Comparison of ENCODE assay signal across 8 cellular contexts in genomic region chr1:201999625-202000238, GRCh38. TPM values are rescaled to one million over a fixed set of nuclear protein-coding genes. Genes with fewer than 3 reads are reported as not detected.
DNase-seq lines count a peak whose midpoint lies in the region; ATAC-seq, FAIRE-seq and TF ChIP-seq lines count a peak whose summit lies in the region.

No MANE protein-coding gene starts in this region.

- no peak for TF ChIP-seq EP300 in H1 (IDR thresholded peaks at IDR 0.05; ENCODE audit: borderline replicate concordance in 1 of 2, low read depth in 2 of 2, low read length in 2 of 2)

- H3K23ac ChIP-seq in H1 (ENCODE audit: insufficient read length), result no peak overlapping the region

- no peak overlapping the region for H3K4me3 ChIP-seq in H1 (ENCODE audit: extremely low read depth in 1 of 4, insufficient read depth in 2 of 4, low read depth in 3 of 4, low read length in 4 of 4)

- H2BK120ac ChIP-seq in H1 (replicated peaks; ENCODE audit: low read depth, low read length), result no peak overlapping the region

- no peaks in the 10 kb centered on the region for H3K23me2 ChIP-seq in H1 (ENCODE audit: low read depth, low read length)

- no peak overlapping the region for H3K9ac ChIP-seq in H1 (replicated peaks in 1 of 4; ENCODE audit: extremely low read depth in 1 of 4, low read depth in 3 of 4, low read length in 3 of 4)

- peak; percentile 96 for FAIRE-seq in H1 (lab: Jason Lieb, UNC)

- H4K91ac ChIP-seq in H1 (replicated peaks; ENCODE audit: insufficient read length, low read length), result no peak overlapping the region

- no peak overlapping the region for H2AFZ ChIP-seq in H1 (ENCODE audit: low read length)

- H3K56ac ChIP-seq in H1 (replicated peaks; ENCODE audit: insufficient read length, low read depth, low read length), result no peak overlapping the region

- peak in 1 of 2 experiments; percentile 60; a peak in 2 of 3 replicates for TF ChIP-seq POLR2A in H1 (IDR thresholded peaks at IDR 0.05; ENCODE audit: control extremely low read depth in 1 of 2, low read depth in 2 of 2, low read length in 2 of 2)

- CTCF ChIA-PET in H1 (lab: Charles Lee; ENCODE audit: partially characterized antibody), result interaction anchor here (0.6 to 27.9 kb wide), 66 partner anchors 10 to 995 kb away, joined by 3 to 1014 read pairs (median 4); partner anchors contain the start of genes ELF3, GPR37L1, IPO9 and LMOD1

- peaks cover 7 to 67% (median 44%) of the 10 kb centered on the region in 4 experiments for H3K36me3 ChIP-seq in H1 (ENCODE audit: control insufficient read depth in 2 of 4, insufficient read depth in 4 of 4, low read length in 3 of 4)

- no peak overlapping the region for H2BK15ac ChIP-seq in H1 (ENCODE audit: low read length)

- H3K4me1 ChIP-seq in H1 (replicated peaks in 1 of 4; ENCODE audit: control insufficient read depth in 3 of 4, insufficient read depth in 4 of 4, low read length in 3 of 4), result no peaks in the 10 kb centered on the region

- H2BK20ac ChIP-seq in H1 (ENCODE audit: low read length), result no peak overlapping the region

- H3K9me3 ChIP-seq in H1 (ENCODE audit: insufficient read depth in 2 of 2, low read depth in 1 of 2, low read length in 1 of 2), result no peaks in the 10 kb centered on the region

- H2BK5ac ChIP-seq in H1 (ENCODE audit: low read depth, low read length), result no peak overlapping the region

- intact Hi-C loops in Right ventricle myocardium inferior (cut with DNase I) (no loop called here), cardiac septum (cut with DNase I) (no loop called here)

- H3K27ac ChIP-seq in H1 (ENCODE audit: low read depth, low read length), result no peak overlapping the region

- H3K14ac ChIP-seq in H1 (ENCODE audit: insufficient read length), result no peak overlapping the region

- POLR2A ChIA-PET in H1 (lab: Charles Lee; ENCODE audit: partially characterized antibody), result interaction anchor here (0.6 to 3.7 kb wide), 19 partner anchors 8 to 132 kb away, joined by 3 to 24 read pairs (median 3); partner anchors contain the start of genes ELF3, GPR37L1 and RNPEP

- no peak overlapping the region for H3K4ac ChIP-seq in H1 (replicated peaks; ENCODE audit: insufficient read length, low read depth, low read length)

- WGBS in H1 (ENCODE audit: extremely low coverage in 1 of 2, insufficient coverage in 1 of 2, insufficient read length in 1 of 2, insufficient replicate concordance in 2 of 2, low coverage in 1 of 2, low lambda C conversion rate in 2 of 2, missing lambda C conversion rate in 1 of 2), 2 experiments, result 77% methylated on average over 16 of the region's 16 CpGs; no CpG with 5 or more reads in 1 of the 2 experiments

- TF ChIP-seq RAD21 in H1 (IDR thresholded peaks at IDR 0.05 in 1 of 2, conservative IDR thresholded peaks at IDR 0.05 in 1 of 2; ENCODE audit: low read depth in 2 of 2, low read length in 2 of 2), result peak; percentile 79 to 83

- no peak overlapping the region for H3K18ac ChIP-seq in H1 (ENCODE audit: extremely low read depth, low read length)

- 0 out of 2 replicates have a peak, but pooled peaks cover 2% of the 10 kb centered on the region for H3K79me1 ChIP-seq in H1 (ENCODE audit: low read depth, low read length)

- peak; percentile 52 for ATAC-seq in Right ventricle myocardium inferior
- ATAC-seq in GM18498 (IDR thresholded peaks at IDR 0.05; ENCODE audit: unreplicated experiment), result no peak
- no peak for ATAC-seq in HG03432 (IDR thresholded peaks at IDR 0.05; ENCODE audit: unreplicated experiment)

- no peaks in the 10 kb centered on the region for H3K27me3 ChIP-seq in H1 (replicated peaks in 1 of 4; ENCODE audit: control insufficient read depth in 3 of 4, extremely low read depth in 1 of 4, insufficient read depth in 3 of 4, low read length in 3 of 4)

- no peak overlapping the region for H2AK5ac ChIP-seq in H1 (ENCODE audit: low read depth, low read length)

- H4K5ac ChIP-seq in H1 (ENCODE audit: insufficient read length, low read depth, low read length), result no peak overlapping the region

- no peak overlapping the region for H2BK12ac ChIP-seq in H1 (ENCODE audit: low read depth, low read length)

- H3K4me2 ChIP-seq in H1 (ENCODE audit: insufficient read depth in 1 of 2, low read depth in 2 of 2, low read length in 2 of 2), result no peak overlapping the region

- peaks cover 0 to 3% of the 10 kb centered on the region in 2 experiments for H4K20me1 ChIP-seq in H1 (replicated peaks in 1 of 2; ENCODE audit: control insufficient read depth in 1 of 2, insufficient read depth in 2 of 2, low read length in 2 of 2)

- TF ChIP-seq CTCF in H1 (IDR thresholded peaks at IDR 0.05; ENCODE audit: control extremely low read depth in 1 of 3, insufficient read depth in 1 of 3, low read depth in 1 of 3, low read length in 3 of 3), result peak; percentile 49 to 93 (median 91)

- DNase-seq in Right ventricle myocardium inferior (ENCODE audit: missing footprints) (no peak), cardiac septum (ENCODE audit: low spot score) (no peak), NCI-H128 (lab: John Stamatoyannopoulos, UW; ENCODE audit: unreplicated experiment) (peak; percentile 59), SKM-1 (lab: John Stamatoyannopoulos, UW; ENCODE audit: unreplicated experiment) (peak; percentile 76), H1 (ENCODE audit: low read depth in 1 of 2, low spot score in 2 of 2) (no peak), myocyte (ENCODE audit: low read depth) (peak; percentile 49)

- no peak overlapping the region for H4K8ac ChIP-seq in H1 (ENCODE audit: extremely low read depth, insufficient read depth, low read length)

- no peaks in the 10 kb centered on the region for H3K79me2 ChIP-seq in H1 (ENCODE audit: control insufficient read depth in 1 of 2, insufficient read depth in 2 of 2, low read length in 2 of 2)

TF ChIP-seq in H1, 55 proteins besides CTCF, POLR2A, EP300 and RAD21 (continues in another document):
- 0 out of 2 replicates have a peak, but pooled peaks have one; percentile 23 for TF ChIP-seq CREB1 (IDR thresholded peaks at IDR 0.05)
- 0 out of 4 replicates have a peak, but pooled peaks of 1 of the 2 experiments have one; percentile 46 for TF ChIP-seq SIN3A (conservative IDR thresholded peaks at IDR 0.05 in 1 of 2, IDR thresholded peaks at IDR 0.05 in 1 of 2; ENCODE audit: low read depth in 1 of 2, low read length in 2 of 2)
- no peak for TF ChIP-seq TAF1 (IDR thresholded peaks at IDR 0.05; ENCODE audit: low read depth, low read length)
- TF ChIP-seq RNF2 (IDR thresholded peaks at IDR 0.05; ENCODE audit: borderline replicate concordance, low read depth, low read length, missing control alignments, poor library complexity, severe bottlenecking), result no peak
- TF ChIP-seq CHD1 (IDR thresholded peaks at IDR 0.05; ENCODE audit: low read depth, low read length), result no peak
- no peak for TF ChIP-seq TCF12 (IDR thresholded peaks at IDR 0.05; ENCODE audit: low read depth, low read length)

RNA-seq across cellular contexts. Expression of gene ELF3, which starts 10.7 kb away (rescaled TPM):
- 0.54 TPM for total RNA-seq in Right ventricle myocardium inferior
- total RNA-seq in cardiac septum, result 2.0 TPM
- 15.6 and 17.3 TPM in 2 replicates for total RNA-seq in H1 (2021; fragmentation: NEBNext Ultra II Directional; extraction: Animal tissue kit (Norgen Biotek cat#: 25700))
- 25.0 and 32.0 TPM in 2 replicates for polyA plus RNA-seq in H1 (2011; rRNA removed)
- 28.5 TPM for polyA plus RNA-seq in H1 (2011; cell fraction: cytosol; rRNA removed)
- polyA plus RNA-seq in H1 (2011; cell fraction: nucleus; rRNA removed), result 67.2 TPM
- 19.0 to 24.5 TPM (median 23.7 TPM) in 4 replicates for polyA plus RNA-seq in H1 (2012, experiment 1 of 2)
- polyA plus RNA-seq in H1 (2012, experiment 2 of 2), result 23.1 TPM
- 3.6 TPM for polyA plus RNA-seq in H1 (2013, experiment 1 of 2)
- 3.4 TPM for polyA plus RNA-seq in H1 (2013, experiment 2 of 2)
- 34.1 and 39.4 TPM in 2 replicates for polyA minus RNA-seq in H1 (2011; rRNA and poly(A)+ RNA removed)
- polyA minus RNA-seq in H1 (2011; cell fraction: cytosol; rRNA and poly(A)+ RNA removed), result 26.3 TPM
- 37.4 TPM for polyA minus RNA-seq in H1 (2011; cell fraction: nucleus; rRNA and poly(A)+ RNA removed)
- 0.68 TPM in 1 of 2 replicates, not detected in the other for total RNA-seq in myocyte
- polyA plus RNA-seq in myocyte (2012), result 0.03 TPM

RNA-seq across cellular contexts. Expression of gene RNPEP, which starts 17.3 kb away (rescaled TPM):
- total RNA-seq in Right ventricle myocardium inferior (18.7 TPM), cardiac septum (17.4 TPM), myocyte (28.1 and 33.1 TPM in 2 replicates)
- total RNA-seq in H1 (2021; fragmentation: NEBNext Ultra II Directional; extraction: Animal tissue kit (Norgen Biotek cat#: 25700)), result 45.2 and 51.1 TPM in 2 replicates
- polyA plus RNA-seq in H1 (2011; rRNA removed), result 34.1 and 47.0 TPM in 2 replicates
- polyA plus RNA-seq in H1 (2011; cell fraction: cytosol; rRNA removed), result 35.4 TPM
- polyA plus RNA-seq in H1 (2011; cell fraction: nucleus; rRNA removed), result 55.7 TPM
- 45.9 to 70.9 TPM (median 49.9 TPM) in 4 replicates for polyA plus RNA-seq in H1 (2012, experiment 1 of 2)
- 63.1 TPM for polyA plus RNA-seq in H1 (2012, experiment 2 of 2)
- 32.3 TPM for polyA plus RNA-seq in H1 (2013, experiment 1 of 2)
- 33.6 TPM for polyA plus RNA-seq in H1 (2013, experiment 2 of 2)
- 40.7 and 45.9 TPM in 2 replicates for polyA minus RNA-seq in H1 (2011; rRNA and poly(A)+ RNA removed)
- 23.0 TPM for polyA minus RNA-seq in H1 (2011; cell fraction: cytosol; rRNA and poly(A)+ RNA removed)
- polyA minus RNA-seq in H1 (2011; cell fraction: nucleus; rRNA and poly(A)+ RNA removed), result 17.4 TPM
- polyA plus RNA-seq in myocyte (2012), result 35.1 TPM

RNA-seq across cellular contexts. Expression of gene TIMM17A, which starts 44.4 kb away (rescaled TPM):
- 83.6 TPM for total RNA-seq in Right ventricle myocardium inferior
- 79.1 TPM for total RNA-seq in cardiac septum
- 54.3 and 57.1 TPM in 2 replicates for total RNA-seq in H1 (2021; fragmentation: NEBNext Ultra II Directional; extraction: Animal tissue kit (Norgen Biotek cat#: 25700))
- 15.9 and 30.3 TPM in 2 replicates for polyA plus RNA-seq in H1 (2011; rRNA removed)
- polyA plus RNA-seq in H1 (2011; cell fraction: cytosol; rRNA removed), result 35.4 TPM
- polyA plus RNA-seq in H1 (2011; cell fraction: nucleus; rRNA removed), result 14.3 TPM
- 37.6 to 47.3 TPM (median 42.5 TPM) in 4 replicates for polyA plus RNA-seq in H1 (2012, experiment 1 of 2)
- 7.9 TPM for polyA plus RNA-seq in H1 (2012, experiment 2 of 2)
- 30.7 TPM for polyA plus RNA-seq in H1 (2013, experiment 1 of 2)
- polyA plus RNA-seq in H1 (2013, experiment 2 of 2), result 32.7 TPM
- 19.5 and 29.5 TPM in 2 replicates for polyA minus RNA-seq in H1 (2011; rRNA and poly(A)+ RNA removed)
- polyA minus RNA-seq in H1 (2011; cell fraction: cytosol; rRNA and poly(A)+ RNA removed), result 11.4 TPM
- 17.0 TPM for polyA minus RNA-seq in H1 (2011; cell fraction: nucleus; rRNA and poly(A)+ RNA removed)
- 38.9 and 59.4 TPM in 2 replicates for total RNA-seq in myocyte
- 60.9 TPM for polyA plus RNA-seq in myocyte (2012)

RNA-seq across cellular contexts. Expression of gene LMOD1, which starts 53.4 kb away (rescaled TPM):
- total RNA-seq in Right ventricle myocardium inferior, result 10.8 TPM
- 9.6 TPM for total RNA-seq in cardiac septum
- 0.82 and 1.4 TPM in 2 replicates for total RNA-seq in H1 (2021; fragmentation: NEBNext Ultra II Directional; extraction: Animal tissue kit (Norgen Biotek cat#: 25700))
- 0.77 and 1.3 TPM in 2 replicates for polyA plus RNA-seq in H1 (2011; rRNA removed)
- 1.4 TPM for polyA plus RNA-seq in H1 (2011; cell fraction: cytosol; rRNA removed)
- 2.4 TPM for polyA plus RNA-seq in H1 (2011; cell fraction: nucleus; rRNA removed)
- polyA plus RNA-seq in H1 (2012, experiment 1 of 2), result 1.6 to 1.8 TPM (median 1.6 TPM) in 4 replicates
- 0.73 TPM for polyA plus RNA-seq in H1 (2012, experiment 2 of 2)
- 0.77 TPM for polyA plus RNA-seq in H1 (2013, experiment 1 of 2)
- polyA plus RNA-seq in H1 (2013, experiment 2 of 2), result 0.61 TPM
- 2.2 and 3.1 TPM in 2 replicates for polyA minus RNA-seq in H1 (2011; rRNA and poly(A)+ RNA removed)
- polyA minus RNA-seq in H1 (2011; cell fraction: cytosol; rRNA and poly(A)+ RNA removed), result 0.73 TPM
- 2.1 TPM for polyA minus RNA-seq in H1 (2011; cell fraction: nucleus; rRNA and poly(A)+ RNA removed)
- 3.2 and 6.0 TPM in 2 replicates for total RNA-seq in myocyte
- polyA plus RNA-seq in myocyte (2012), result 12.2 TPM

Comparison
In these comparisons a context has a peak if more than half of its experiments do, and no peak if none do; other contexts are left out.
1. DNase-seq: peak in NCI-H128 (single experiment), SKM-1 (single experiment) and myocyte (single experiment); none in Right ventricle myocardium inferior (single experiment), cardiac septum (single experiment) and H1 (0 of 2).